1 cellular context compared by ENCODE assay signal in the genomic region with DNA sequence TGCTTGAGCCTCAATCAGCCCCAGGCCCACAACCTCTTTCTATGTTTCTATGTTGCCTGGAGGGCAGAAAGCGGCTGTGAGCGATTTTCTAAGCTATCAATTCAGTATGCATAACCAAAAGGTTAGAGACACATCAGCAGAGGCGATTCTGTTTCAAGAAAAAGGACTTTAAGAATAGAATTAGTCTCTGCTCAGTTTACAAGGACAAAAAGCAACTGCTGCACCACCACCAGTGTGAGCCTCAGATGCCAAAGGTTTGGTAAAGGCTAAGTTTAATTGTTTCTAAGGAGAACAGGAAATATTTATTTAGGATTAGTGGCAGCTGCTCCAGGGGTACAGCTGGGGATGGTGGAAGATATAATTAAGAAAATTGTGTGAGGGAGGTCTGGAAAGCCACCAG.
TF ChIP-seq lines count a peak whose summit lies in the region.

No MANE protein-coding gene starts in this region.

TF ChIP-seq in HepG2, 621 proteins besides CTCF, POLR2A, EP300 and RAD21 (continued from another document):
- TF ChIP-seq, protein P1, sequence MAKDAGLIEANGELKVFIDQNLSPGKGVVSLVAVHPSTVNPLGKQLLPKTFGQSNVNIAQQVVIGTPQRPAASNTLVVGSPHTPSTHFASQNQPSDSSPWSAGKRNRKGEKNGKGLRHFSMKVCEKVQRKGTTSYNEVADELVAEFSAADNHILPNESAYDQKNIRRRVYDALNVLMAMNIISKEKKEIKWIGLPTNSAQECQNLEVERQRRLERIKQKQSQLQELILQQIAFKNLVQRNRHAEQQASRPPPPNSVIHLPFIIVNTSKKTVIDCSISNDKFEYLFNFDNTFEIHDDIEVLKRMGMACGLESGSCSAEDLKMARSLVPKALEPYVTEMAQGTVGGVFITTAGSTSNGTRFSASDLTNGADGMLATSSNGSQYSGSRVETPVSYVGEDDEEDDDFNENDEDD (CRISPR knock-in tag; IDR thresholded peaks at IDR 0.05; ENCODE audit: borderline replicate concordance), result no peak
- TF ChIP-seq ZNF7 (CRISPR knock-in tag; IDR thresholded peaks at IDR 0.05), result no peak
- TF ChIP-seq ZNF263 (CRISPR knock-in tag; IDR thresholded peaks at IDR 0.05), result no peak
- TF ChIP-seq ZNF235 (CRISPR knock-in tag; IDR thresholded peaks at IDR 0.05; ENCODE audit: borderline replicate concordance), result no peak
- TF ChIP-seq ZSCAN30 (CRISPR knock-in tag; IDR thresholded peaks at IDR 0.05), result no peak
- no peak for TF ChIP-seq ZNF781 (CRISPR knock-in tag; IDR thresholded peaks at IDR 0.05; ENCODE audit: borderline replicate concordance, not compliant biosample characterization)
- no peak for TF ChIP-seq ZNF225 (CRISPR knock-in tag; IDR thresholded peaks at IDR 0.05)
- no peak for TF ChIP-seq SNAPC2 (CRISPR knock-in tag; IDR thresholded peaks at IDR 0.05)
- TF ChIP-seq CHCHD3 (CRISPR knock-in tag; IDR thresholded peaks at IDR 0.05), result no peak
